In the genomic region with DNA sequence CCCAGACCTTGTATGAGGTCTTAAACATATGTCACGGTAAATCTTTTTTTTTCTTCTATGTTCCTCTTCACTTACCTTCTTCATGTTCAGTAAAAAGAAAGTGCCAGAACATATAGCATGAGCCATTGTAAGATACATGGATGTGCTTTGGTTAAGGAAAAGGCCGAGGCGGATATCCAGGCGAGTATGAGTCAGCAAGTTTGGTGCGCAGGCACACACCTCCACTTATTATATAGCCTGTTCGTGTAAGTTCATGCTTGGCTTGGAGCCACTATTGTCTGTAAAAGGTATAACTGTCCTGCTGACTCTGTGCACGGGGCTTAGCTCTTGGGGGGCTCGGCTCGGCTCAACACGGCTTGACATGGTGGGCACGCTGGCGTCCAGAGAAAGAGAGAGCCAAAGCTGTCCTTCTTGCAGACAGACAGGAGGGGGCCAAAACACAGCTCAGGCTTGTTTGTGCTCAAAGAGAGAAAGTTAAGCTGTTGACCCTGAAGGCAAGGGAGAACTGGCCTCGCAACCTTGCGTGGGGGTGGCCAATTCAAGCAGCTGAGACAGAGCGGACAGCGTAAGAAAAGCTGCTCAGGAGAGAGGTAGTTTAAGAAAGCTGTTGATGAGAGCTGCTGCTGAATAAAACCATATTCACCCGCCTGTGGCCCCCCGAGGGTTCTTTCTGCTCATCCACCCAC, we compare ENCODE assay signal across 1 cellular context.
TF ChIP-seq lines count a peak whose summit lies in the region.

No MANE protein-coding gene starts in this region.

TF ChIP-seq in K562, 482 proteins besides CTCF, POLR2A, EP300 and RAD21 (continued from another document and continues in another):
- TF ChIP-seq RBFOX2 (IDR thresholded peaks at IDR 0.05; ENCODE audit: low read depth, low read length) (no peak), U2AF2 (optimal IDR thresholded peaks at IDR 0.05; ENCODE audit: low read depth, low read length) (no peak), DMBX1 (CRISPR knock-in tag; IDR thresholded peaks at IDR 0.05; ENCODE audit: borderline replicate concordance) (peak; percentile 64; the same call in 1 of the 2 replicates), ARHGAP35 (IDR thresholded peaks at IDR 0.05; ENCODE audit: partially characterized antibody) (no peak), L3MBTL2 (IDR thresholded peaks at IDR 0.05) (peak; percentile 35; the same call in 1 of the 2 replicates), ZNF143 (CRISPR knock-in tag; IDR thresholded peaks at IDR 0.05) (no peak), RBBP5 (IDR thresholded peaks at IDR 0.05; ENCODE audit: borderline replicate concordance, insufficient read depth, low read length, poor library complexity, severe bottlenecking) (no peak), ZNF699 (CRISPR knock-in tag; IDR thresholded peaks at IDR 0.05; ENCODE audit: insufficient replicate concordance) (no peak), TOE1 (IDR thresholded peaks at IDR 0.05; ENCODE audit: borderline replicate concordance) (no peak), TOE1 (CRISPR knock-in tag; IDR thresholded peaks at IDR 0.05; ENCODE audit: borderline replicate concordance, low read depth) (no peak), DPF2 (IDR thresholded peaks at IDR 0.05) (0 out of 2 replicates have a peak, but pooled peaks have one; percentile 20), NR2C1 (IDR thresholded peaks at IDR 0.05) (no peak), NR2C1 (tag; IDR thresholded peaks at IDR 0.05) (0 out of 2 replicates have a peak, but pooled peaks have one; percentile 14), PHTF2 (CRISPR knock-in tag; IDR thresholded peaks at IDR 0.05) (no peak), HLTF (IDR thresholded peaks at IDR 0.05) (no peak), NCOA2 (IDR thresholded peaks at IDR 0.05; ENCODE audit: partially characterized antibody in 2 of 2) (no peak), HDAC2 (IDR thresholded peaks at IDR 0.05) (no peak), POLR2H (tag; IDR thresholded peaks at IDR 0.05; ENCODE audit: low read depth) (no peak), STAG1 (CRISPR knock-in tag; IDR thresholded peaks at IDR 0.05; ENCODE audit: borderline replicate concordance) (no peak), STAT5B (CRISPR knock-in tag; IDR thresholded peaks at IDR 0.05) (no peak), MYNN (IDR thresholded peaks at IDR 0.05) (no peak), MYNN (CRISPR knock-in tag; IDR thresholded peaks at IDR 0.05) (no peak), ARID2 (IDR thresholded peaks at IDR 0.05) (no peak), RFX5 (IDR thresholded peaks at IDR 0.05; ENCODE audit: low read depth, low read length) (no peak), MIER1 (IDR thresholded peaks at IDR 0.05; ENCODE audit: low read depth) (no peak), BACH1 (tag; IDR thresholded peaks at IDR 0.05) (peak; percentile 75), TRIM28 (IDR thresholded peaks at IDR 0.05) (no peak)
- TF ChIP-seq, protein P1, sequence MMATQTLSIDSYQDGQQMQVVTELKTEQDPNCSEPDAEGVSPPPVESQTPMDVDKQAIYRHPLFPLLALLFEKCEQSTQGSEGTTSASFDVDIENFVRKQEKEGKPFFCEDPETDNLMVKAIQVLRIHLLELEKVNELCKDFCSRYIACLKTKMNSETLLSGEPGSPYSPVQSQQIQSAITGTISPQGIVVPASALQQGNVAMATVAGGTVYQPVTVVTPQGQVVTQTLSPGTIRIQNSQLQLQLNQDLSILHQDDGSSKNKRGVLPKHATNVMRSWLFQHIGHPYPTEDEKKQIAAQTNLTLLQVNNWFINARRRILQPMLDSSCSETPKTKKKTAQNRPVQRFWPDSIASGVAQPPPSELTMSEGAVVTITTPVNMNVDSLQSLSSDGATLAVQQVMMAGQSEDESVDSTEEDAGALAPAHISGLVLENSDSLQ (IDR thresholded peaks at IDR 0.05), result peak; percentile 29; the same call in 1 of the 2 replicates
- TF ChIP-seq, protein P2, sequence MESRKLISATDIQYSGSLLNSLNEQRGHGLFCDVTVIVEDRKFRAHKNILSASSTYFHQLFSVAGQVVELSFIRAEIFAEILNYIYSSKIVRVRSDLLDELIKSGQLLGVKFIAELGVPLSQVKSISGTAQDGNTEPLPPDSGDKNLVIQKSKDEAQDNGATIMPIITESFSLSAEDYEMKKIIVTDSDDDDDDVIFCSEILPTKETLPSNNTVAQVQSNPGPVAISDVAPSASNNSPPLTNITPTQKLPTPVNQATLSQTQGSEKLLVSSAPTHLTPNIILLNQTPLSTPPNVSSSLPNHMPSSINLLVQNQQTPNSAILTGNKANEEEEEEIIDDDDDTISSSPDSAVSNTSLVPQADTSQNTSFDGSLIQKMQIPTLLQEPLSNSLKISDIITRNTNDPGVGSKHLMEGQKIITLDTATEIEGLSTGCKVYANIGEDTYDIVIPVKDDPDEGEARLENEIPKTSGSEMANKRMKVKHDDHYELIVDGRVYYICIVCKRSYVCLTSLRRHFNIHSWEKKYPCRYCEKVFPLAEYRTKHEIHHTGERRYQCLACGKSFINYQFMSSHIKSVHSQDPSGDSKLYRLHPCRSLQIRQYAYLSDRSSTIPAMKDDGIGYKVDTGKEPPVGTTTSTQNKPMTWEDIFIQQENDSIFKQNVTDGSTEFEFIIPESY (CRISPR knock-in tag; IDR thresholded peaks at IDR 0.05), result no peak
- TF ChIP-seq, protein P3, sequence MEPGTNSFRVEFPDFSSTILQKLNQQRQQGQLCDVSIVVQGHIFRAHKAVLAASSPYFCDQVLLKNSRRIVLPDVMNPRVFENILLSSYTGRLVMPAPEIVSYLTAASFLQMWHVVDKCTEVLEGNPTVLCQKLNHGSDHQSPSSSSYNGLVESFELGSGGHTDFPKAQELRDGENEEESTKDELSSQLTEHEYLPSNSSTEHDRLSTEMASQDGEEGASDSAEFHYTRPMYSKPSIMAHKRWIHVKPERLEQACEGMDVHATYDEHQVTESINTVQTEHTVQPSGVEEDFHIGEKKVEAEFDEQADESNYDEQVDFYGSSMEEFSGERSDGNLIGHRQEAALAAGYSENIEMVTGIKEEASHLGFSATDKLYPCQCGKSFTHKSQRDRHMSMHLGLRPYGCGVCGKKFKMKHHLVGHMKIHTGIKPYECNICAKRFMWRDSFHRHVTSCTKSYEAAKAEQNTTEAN (CRISPR knock-in tag; IDR thresholded peaks at IDR 0.05), result no peak
- TF ChIP-seq, protein P4, sequence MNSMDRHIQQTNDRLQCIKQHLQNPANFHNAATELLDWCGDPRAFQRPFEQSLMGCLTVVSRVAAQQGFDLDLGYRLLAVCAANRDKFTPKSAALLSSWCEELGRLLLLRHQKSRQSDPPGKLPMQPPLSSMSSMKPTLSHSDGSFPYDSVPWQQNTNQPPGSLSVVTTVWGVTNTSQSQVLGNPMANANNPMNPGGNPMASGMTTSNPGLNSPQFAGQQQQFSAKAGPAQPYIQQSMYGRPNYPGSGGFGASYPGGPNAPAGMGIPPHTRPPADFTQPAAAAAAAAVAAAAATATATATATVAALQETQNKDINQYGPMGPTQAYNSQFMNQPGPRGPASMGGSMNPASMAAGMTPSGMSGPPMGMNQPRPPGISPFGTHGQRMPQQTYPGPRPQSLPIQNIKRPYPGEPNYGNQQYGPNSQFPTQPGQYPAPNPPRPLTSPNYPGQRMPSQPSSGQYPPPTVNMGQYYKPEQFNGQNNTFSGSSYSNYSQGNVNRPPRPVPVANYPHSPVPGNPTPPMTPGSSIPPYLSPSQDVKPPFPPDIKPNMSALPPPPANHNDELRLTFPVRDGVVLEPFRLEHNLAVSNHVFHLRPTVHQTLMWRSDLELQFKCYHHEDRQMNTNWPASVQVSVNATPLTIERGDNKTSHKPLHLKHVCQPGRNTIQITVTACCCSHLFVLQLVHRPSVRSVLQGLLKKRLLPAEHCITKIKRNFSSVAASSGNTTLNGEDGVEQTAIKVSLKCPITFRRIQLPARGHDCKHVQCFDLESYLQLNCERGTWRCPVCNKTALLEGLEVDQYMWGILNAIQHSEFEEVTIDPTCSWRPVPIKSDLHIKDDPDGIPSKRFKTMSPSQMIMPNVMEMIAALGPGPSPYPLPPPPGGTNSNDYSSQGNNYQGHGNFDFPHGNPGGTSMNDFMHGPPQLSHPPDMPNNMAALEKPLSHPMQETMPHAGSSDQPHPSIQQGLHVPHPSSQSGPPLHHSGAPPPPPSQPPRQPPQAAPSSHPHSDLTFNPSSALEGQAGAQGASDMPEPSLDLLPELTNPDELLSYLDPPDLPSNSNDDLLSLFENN (IDR thresholded peaks at IDR 0.05; ENCODE audit: low read depth in 2 of 2, low read length in 2 of 2), result 0 out of 4 replicates have a peak, but pooled peaks of 1 of the 2 experiments have one; percentile 24
- TF ChIP-seq, protein P5, sequence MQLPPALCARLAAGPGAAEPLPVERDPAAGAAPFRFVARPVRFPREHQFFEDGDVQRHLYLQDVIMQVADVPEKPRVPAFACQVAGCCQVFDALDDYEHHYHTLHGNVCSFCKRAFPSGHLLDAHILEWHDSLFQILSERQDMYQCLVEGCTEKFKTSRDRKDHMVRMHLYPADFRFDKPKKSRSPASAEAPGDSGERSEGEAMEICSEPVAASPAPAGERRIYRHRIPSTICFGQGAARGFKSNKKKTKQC (CRISPR knock-in tag; IDR thresholded peaks at IDR 0.05), result no peak
- TF ChIP-seq, protein P6, sequence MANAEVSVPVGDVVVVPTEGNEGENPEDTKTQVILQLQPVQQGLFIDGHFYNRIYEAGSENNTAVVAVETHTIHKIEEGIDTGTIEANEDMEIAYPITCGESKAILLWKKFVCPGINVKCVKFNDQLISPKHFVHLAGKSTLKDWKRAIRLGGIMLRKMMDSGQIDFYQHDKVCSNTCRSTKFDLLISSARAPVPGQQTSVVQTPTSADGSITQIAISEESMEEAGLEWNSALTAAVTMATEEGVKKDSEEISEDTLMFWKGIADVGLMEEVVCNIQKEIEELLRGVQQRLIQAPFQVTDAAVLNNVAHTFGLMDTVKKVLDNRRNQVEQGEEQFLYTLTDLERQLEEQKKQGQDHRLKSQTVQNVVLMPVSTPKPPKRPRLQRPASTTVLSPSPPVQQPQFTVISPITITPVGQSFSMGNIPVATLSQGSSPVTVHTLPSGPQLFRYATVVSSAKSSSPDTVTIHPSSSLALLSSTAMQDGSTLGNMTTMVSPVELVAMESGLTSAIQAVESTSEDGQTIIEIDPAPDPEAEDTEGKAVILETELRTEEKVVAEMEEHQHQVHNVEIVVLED (CRISPR knock-in tag; IDR thresholded peaks at IDR 0.05), result no peak
- TF ChIP-seq, protein P7, sequence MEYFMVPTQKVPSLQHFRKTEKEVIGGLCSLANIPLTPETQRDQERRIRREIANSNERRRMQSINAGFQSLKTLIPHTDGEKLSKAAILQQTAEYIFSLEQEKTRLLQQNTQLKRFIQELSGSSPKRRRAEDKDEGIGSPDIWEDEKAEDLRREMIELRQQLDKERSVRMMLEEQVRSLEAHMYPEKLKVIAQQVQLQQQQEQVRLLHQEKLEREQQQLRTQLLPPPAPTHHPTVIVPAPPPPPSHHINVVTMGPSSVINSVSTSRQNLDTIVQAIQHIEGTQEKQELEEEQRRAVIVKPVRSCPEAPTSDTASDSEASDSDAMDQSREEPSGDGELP (CRISPR knock-in tag; IDR thresholded peaks at IDR 0.05; ENCODE audit: borderline replicate concordance), result peak; percentile 59; the same call in 1 of the 2 replicates
- TF ChIP-seq, protein P8, sequence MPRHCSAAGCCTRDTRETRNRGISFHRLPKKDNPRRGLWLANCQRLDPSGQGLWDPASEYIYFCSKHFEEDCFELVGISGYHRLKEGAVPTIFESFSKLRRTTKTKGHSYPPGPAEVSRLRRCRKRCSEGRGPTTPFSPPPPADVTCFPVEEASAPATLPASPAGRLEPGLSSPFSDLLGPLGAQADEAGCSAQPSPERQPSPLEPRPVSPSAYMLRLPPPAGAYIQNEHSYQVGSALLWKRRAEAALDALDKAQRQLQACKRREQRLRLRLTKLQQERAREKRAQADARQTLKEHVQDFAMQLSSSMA (CRISPR knock-in tag; IDR thresholded peaks at IDR 0.05), result no peak
- TF ChIP-seq, protein P9, sequence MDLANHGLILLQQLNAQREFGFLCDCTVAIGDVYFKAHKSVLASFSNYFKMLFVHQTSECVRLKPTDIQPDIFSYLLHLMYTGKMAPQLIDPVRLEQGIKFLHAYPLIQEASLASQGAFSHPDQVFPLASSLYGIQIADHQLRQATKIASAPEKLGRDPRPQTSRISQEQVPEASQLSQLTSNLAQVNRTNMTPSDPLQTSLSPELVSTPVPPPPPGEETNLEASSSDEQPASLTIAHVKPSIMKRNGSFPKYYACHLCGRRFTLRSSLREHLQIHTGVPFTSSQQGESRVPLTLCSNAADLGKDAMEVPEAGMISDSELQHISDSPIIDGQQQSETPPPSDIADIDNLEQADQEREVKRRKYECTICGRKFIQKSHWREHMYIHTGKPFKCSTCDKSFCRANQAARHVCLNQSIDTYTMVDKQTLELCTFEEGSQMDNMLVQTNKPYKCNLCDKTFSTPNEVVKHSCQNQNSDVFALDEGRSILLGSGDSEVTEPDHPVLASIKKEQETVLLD (IDR thresholded peaks at IDR 0.05), result no peak
- TF ChIP-seq, protein P10, sequence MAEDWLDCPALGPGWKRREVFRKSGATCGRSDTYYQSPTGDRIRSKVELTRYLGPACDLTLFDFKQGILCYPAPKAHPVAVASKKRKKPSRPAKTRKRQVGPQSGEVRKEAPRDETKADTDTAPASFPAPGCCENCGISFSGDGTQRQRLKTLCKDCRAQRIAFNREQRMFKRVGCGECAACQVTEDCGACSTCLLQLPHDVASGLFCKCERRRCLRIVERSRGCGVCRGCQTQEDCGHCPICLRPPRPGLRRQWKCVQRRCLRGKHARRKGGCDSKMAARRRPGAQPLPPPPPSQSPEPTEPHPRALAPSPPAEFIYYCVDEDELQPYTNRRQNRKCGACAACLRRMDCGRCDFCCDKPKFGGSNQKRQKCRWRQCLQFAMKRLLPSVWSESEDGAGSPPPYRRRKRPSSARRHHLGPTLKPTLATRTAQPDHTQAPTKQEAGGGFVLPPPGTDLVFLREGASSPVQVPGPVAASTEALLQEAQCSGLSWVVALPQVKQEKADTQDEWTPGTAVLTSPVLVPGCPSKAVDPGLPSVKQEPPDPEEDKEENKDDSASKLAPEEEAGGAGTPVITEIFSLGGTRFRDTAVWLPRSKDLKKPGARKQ (CRISPR knock-in tag; IDR thresholded peaks at IDR 0.05), result no peak
- TF ChIP-seq, protein P11, sequence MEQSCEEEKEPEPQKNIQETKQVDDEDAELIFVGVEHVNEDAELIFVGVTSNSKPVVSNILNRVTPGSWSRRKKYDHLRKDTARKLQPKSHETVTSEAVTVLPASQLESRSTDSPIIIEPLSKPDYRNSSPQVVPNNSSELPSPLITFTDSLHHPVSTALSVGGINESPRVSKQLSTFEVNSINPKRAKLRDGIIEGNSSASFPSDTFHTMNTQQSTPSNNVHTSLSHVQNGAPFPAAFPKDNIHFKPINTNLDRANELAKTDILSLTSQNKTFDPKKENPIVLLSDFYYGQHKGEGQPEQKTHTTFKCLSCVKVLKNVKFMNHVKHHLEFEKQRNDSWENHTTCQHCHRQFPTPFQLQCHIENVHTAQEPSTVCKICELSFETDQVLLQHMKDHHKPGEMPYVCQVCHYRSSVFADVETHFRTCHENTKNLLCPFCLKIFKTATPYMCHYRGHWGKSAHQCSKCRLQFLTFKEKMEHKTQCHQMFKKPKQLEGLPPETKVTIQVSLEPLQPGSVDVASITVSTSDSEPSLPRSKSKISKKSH (CRISPR knock-in tag; IDR thresholded peaks at IDR 0.05), result no peak
- TF ChIP-seq, protein P12, sequence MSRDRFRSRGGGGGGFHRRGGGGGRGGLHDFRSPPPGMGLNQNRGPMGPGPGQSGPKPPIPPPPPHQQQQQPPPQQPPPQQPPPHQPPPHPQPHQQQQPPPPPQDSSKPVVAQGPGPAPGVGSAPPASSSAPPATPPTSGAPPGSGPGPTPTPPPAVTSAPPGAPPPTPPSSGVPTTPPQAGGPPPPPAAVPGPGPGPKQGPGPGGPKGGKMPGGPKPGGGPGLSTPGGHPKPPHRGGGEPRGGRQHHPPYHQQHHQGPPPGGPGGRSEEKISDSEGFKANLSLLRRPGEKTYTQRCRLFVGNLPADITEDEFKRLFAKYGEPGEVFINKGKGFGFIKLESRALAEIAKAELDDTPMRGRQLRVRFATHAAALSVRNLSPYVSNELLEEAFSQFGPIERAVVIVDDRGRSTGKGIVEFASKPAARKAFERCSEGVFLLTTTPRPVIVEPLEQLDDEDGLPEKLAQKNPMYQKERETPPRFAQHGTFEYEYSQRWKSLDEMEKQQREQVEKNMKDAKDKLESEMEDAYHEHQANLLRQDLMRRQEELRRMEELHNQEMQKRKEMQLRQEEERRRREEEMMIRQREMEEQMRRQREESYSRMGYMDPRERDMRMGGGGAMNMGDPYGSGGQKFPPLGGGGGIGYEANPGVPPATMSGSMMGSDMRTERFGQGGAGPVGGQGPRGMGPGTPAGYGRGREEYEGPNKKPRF (IDR thresholded peaks at IDR 0.05; ENCODE audit: low read depth, low read length), result no peak
